In the genomic region with DNA sequence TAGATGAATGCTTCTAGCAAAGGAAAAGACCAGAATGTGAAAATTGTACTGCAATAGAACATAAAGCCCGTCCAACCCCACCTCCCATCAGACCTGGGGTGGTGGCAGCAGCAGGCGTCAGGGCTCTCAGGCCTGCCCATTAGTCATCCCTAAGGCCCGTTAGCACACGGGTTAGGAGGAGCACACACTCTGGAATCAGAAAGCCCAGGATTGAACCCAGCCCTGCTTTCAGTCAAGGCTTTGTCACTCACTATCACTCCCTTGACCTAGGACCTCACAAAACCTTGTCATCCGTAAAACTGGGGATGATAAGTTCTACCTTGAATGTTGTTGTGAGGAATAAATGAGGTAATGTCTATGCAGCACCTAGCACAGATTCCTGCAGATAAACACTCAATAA, we compare ENCODE assay signal across 12 cellular contexts. TPM values are rescaled to one million over a fixed set of nuclear protein-coding genes. Genes with fewer than 3 reads are reported as not detected.
DNase-seq lines count a peak whose midpoint lies in the region; ATAC-seq and TF ChIP-seq lines count a peak whose summit lies in the region.
"Had no signal": no experiment of that assay in that cellular context is flagged by ENCODE, and none has a peak within 500 bp of the region (broad histone marks: within the 10 kb centered on the region; RNA-seq: fewer than 3 reads in every experiment).

No MANE protein-coding gene starts in this region.

- H3K9me3 Mint-ChIP-seq in activated naive CD4-positive, alpha-beta T cell treated with anti-CD3 and anti-CD28 coated beads for 36 hours = no peaks in the 10 kb centered on the region
- H3K9me3 Mint-ChIP-seq in activated B cell treated with CpG ODN at 0.5 μM for 24 hours = no peaks in the 10 kb centered on the region
- H3K9me3 Mint-ChIP-seq in type B pancreatic cell = no peaks in the 10 kb centered on the region

- CTCF ChIA-PET in activated naive CD4-positive, alpha-beta T cell treated with anti-CD3 and anti-CD28 coated beads for 36 hours (lab: Charles Lee) = interaction anchor here (1.2 kb wide), 1 partner anchor 79 kb away, joined by 4 read pairs; no protein-coding TSS in a partner anchor
- CTCF ChIA-PET in activated B cell treated with CpG ODN at 0.5 μM for 24 hours (lab: Charles Lee) = interaction anchor here (1.3 to 7.1 kb wide), 3 partner anchors 10 to 79 kb away, joined by 3 to 57 read pairs (median 7); partner anchors contain the start of gene PEX26

- H3K4me3 ChIP-seq in right atrium auricular region (no peak overlapping the region), MG63 (no peak overlapping the region)

- peaks cover 0 to 41% of the 10 kb centered on the region in 2 donors for H3K4me1 ChIP-seq in right atrium auricular region

- no peak for DNase-seq in activated naive CD4-positive, alpha-beta T cell treated with anti-CD3 and anti-CD28 coated beads for 36 hours
- DNase-seq in activated naive CD4-positive, alpha-beta T cell treated with Interleukin-2 at 50 U/mL for 16 hours = no peak
- no peak for DNase-seq in activated B cell treated with CpG ODN at 0.5 μM for 24 hours
- DNase-seq in glomerular visceral epithelial cell (ENCODE audit: extremely low spot score) = peak; percentile 70
- no peak for DNase-seq in type B pancreatic cell (ENCODE audit: extremely low spot score, unreplicated experiment)
- no peak for DNase-seq in right atrium auricular region (ENCODE audit: low spot score)
- DNase-seq in MG63 = no peak
- no peak for DNase-seq in NCI-H524 (lab: John Stamatoyannopoulos, UW)
- DNase-seq: endodermal cell; H7; NCI-H1048; stimulated activated CD4-positive, alpha-beta T cell treated with anti-CD3 and anti-CD28 coated beads, Interleukin-4, amount 100 ng/mL, for 1 hour had no signal

- H3K27me3 Mint-ChIP-seq in activated naive CD4-positive, alpha-beta T cell treated with anti-CD3 and anti-CD28 coated beads for 36 hours (ENCODE audit: low read depth) = peaks cover 2% of the 10 kb centered on the region
- H3K27me3 Mint-ChIP-seq in activated B cell treated with CpG ODN at 0.5 μM for 24 hours (no peaks in the 10 kb centered on the region), type B pancreatic cell (no peaks in the 10 kb centered on the region)

- no peak for TF ChIP-seq CTCF in activated B cell treated with CpG ODN at 0.5 μM for 24 hours (IDR thresholded peaks at IDR 0.05)
- no peak for TF ChIP-seq CTCF in type B pancreatic cell (conservative IDR thresholded peaks at IDR 0.05)
- no peak for TF ChIP-seq CTCF in right atrium auricular region (IDR thresholded peaks at IDR 0.05)

- H3K27ac ChIP-seq in right atrium auricular region = no peak overlapping the region

- H3K9me3 ChIP-seq in right atrium auricular region (no peaks in the 10 kb centered on the region), MG63 (no peaks in the 10 kb centered on the region)

- peaks cover 47% of the 10 kb centered on the region for H3K4me1 Mint-ChIP-seq in activated naive CD4-positive, alpha-beta T cell treated with anti-CD3 and anti-CD28 coated beads for 36 hours (ENCODE audit: low read depth)
- peaks cover 88% of the 10 kb centered on the region for H3K4me1 Mint-ChIP-seq in activated B cell treated with CpG ODN at 0.5 μM for 24 hours
- peaks cover 28% of the 10 kb centered on the region for H3K4me1 Mint-ChIP-seq in type B pancreatic cell (ENCODE audit: unreplicated experiment)

- no peaks in the 10 kb centered on the region for H3K36me3 ChIP-seq in right atrium auricular region
- peaks cover 14% of the 10 kb centered on the region for H3K36me3 ChIP-seq in MG63

- H3K36me3 Mint-ChIP-seq in activated naive CD4-positive, alpha-beta T cell treated with anti-CD3 and anti-CD28 coated beads for 36 hours (ENCODE audit: low read depth) = peaks cover 1% of the 10 kb centered on the region
- peaks cover 13% of the 10 kb centered on the region for H3K36me3 Mint-ChIP-seq in activated B cell treated with CpG ODN at 0.5 μM for 24 hours (ENCODE audit: low read depth)
- peaks cover 5% of the 10 kb centered on the region for H3K36me3 Mint-ChIP-seq in type B pancreatic cell

- H3K4me3 Mint-ChIP-seq in activated naive CD4-positive, alpha-beta T cell treated with anti-CD3 and anti-CD28 coated beads for 36 hours = no peak overlapping the region
- H3K4me3 Mint-ChIP-seq in activated B cell treated with CpG ODN at 0.5 μM for 24 hours (peak overlapping the region; percentile 70), type B pancreatic cell (no peak overlapping the region)
- H3K4me3 Mint-ChIP-seq: endodermal cell had no signal

- H3K27me3 ChIP-seq in right atrium auricular region (no peaks in the 10 kb centered on the region), MG63 (no peaks in the 10 kb centered on the region)

- no peak for ATAC-seq in activated B cell treated with CpG ODN at 0.5 μM for 24 hours (ENCODE audit: low read depth)

- POLR2A ChIA-PET in activated B cell treated with CpG ODN at 0.5 μM for 24 hours (lab: Charles Lee) = interaction anchor here (0.6 to 2.1 kb wide), 8 partner anchors 14 to 80 kb away, joined by 4 to 41 read pairs (median 8); partner anchors contain the start of gene PEX26

- intact Hi-C loops in activated naive CD4-positive, alpha-beta T cell treated with anti-CD3 and anti-CD28 coated beads for 36 hours (cut with micrococcal nuclease) = loop anchor here (5.0 kb wide), 1 partner anchor 360 kb away; the partner anchor contains the start of gene BCL2L13
- intact Hi-C loops in activated B cell treated with CpG ODN at 0.5 μM for 24 hours (cut with micrococcal nuclease) = loop anchor here (2.0 kb wide), 2 partner anchors 13 to 217 kb away; no protein-coding TSS in a partner anchor

- H3K27ac Mint-ChIP-seq in activated naive CD4-positive, alpha-beta T cell treated with anti-CD3 and anti-CD28 coated beads for 36 hours = peak overlapping the region; percentile 77
- peak overlapping the region; percentile 94 for H3K27ac Mint-ChIP-seq in activated B cell treated with CpG ODN at 0.5 μM for 24 hours
- H3K27ac Mint-ChIP-seq in type B pancreatic cell = peak overlapping the region; percentile 48
- H3K27ac Mint-ChIP-seq: endodermal cell had no signal

RNA-seq across cellular contexts. Expression of gene MICAL3, which starts 26.9 kb away (rescaled TPM):
- total RNA-seq in activated naive CD4-positive, alpha-beta T cell treated with anti-CD3 and anti-CD28 coated beads for 36 hours = 10 to 100 TPM; 21.0 to 25.8 TPM
- total RNA-seq in activated B cell treated with CpG ODN at 0.5 μM for 24 hours = 232 and 257 TPM in 2 replicates
- 36.4 and 56.4 TPM in 2 replicates for total RNA-seq in type B pancreatic cell (ENCODE audit: low replicate concordance)
- total RNA-seq in right atrium auricular region = 10 to 100 TPM; 42.5 to 45.1 TPM
- 13.4 and 20.6 TPM in 2 replicates for total RNA-seq in MG63 (2014; rRNA removed; shearing (Covaris generic); ENCODE audit: low replicate concordance)
